ENCODE assay signal across 9 cellular contexts in the genomic region with DNA sequence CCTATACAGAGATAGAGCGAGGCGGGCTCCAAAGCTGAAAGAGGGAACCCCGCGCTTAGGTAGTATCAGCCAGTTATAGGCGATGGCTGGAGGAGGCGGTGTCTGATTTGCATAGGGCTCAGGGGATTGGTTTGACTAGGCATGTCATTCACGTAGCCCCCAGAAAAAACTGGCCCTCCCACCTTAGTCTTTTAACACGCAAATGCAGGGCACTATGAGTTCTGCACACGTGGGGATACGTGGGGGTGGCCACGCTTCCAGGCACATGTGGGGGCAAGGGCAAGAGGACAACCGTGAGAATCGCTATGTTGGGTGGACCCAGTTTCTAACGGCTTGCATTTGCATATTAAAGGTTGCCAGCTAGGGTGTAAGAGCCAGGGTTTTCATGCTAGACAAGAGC. TPM values are rescaled to one million over a fixed set of nuclear protein-coding genes. Genes with fewer than 3 reads are reported as not detected.
DNase-seq lines count a peak whose midpoint lies in the region; ATAC-seq and TF ChIP-seq lines count a peak whose summit lies in the region.
"Had no signal": no experiment of that assay in that cellular context is flagged by ENCODE, and none has a peak within 500 bp of the region (broad histone marks: within the 10 kb centered on the region; RNA-seq: fewer than 3 reads in every experiment).

No MANE protein-coding gene starts in this region.

- no peak overlapping the region for H3K9ac ChIP-seq in HUES64 (ENCODE audit: low read depth, low read length)
- H3K9ac ChIP-seq in adipocyte (ENCODE audit: low read length), result no peak overlapping the region
- H3K9ac ChIP-seq in skeletal muscle tissue (ENCODE audit: low read depth in 1 of 3, low read length in 3 of 3), result no peak overlapping the region

- H3K27me3 ChIP-seq in HUES64 (ENCODE audit: insufficient read depth, low read length) (no peaks in the 10 kb centered on the region), adipocyte (replicated peaks; ENCODE audit: control insufficient read depth, insufficient read depth, low read length) (no peaks in the 10 kb centered on the region), skeletal muscle tissue (ENCODE audit: control insufficient read depth in 3 of 3, insufficient read depth in 3 of 3, low read length in 3 of 3) (no peaks in the 10 kb centered on the region)

- H3K27me3 Mint-ChIP-seq in HFFc6 (ENCODE audit: insufficient read depth), result peaks cover 3% of the 10 kb centered on the region

- no peak for TF ChIP-seq CTCF in HFFc6 (IDR thresholded peaks at IDR 0.05)

- H3K9me3 Mint-ChIP-seq in HFFc6, result no peaks in the 10 kb centered on the region

- peak overlapping the region; percentile 42 for H3K4me3 ChIP-seq in HUES64 (ENCODE audit: low read length)
- H3K4me3 ChIP-seq in adipocyte (ENCODE audit: low read length), result peak overlapping the region; percentile 65
- H3K4me3 ChIP-seq in skeletal muscle tissue (ENCODE audit: low read length in 3 of 3), result peak overlapping the region; percentile 12 to 43 (median 41)

- H3K4me1 ChIP-seq in HUES64 (ENCODE audit: insufficient read depth, low read length) (peaks cover 8% of the 10 kb centered on the region), adipocyte (ENCODE audit: control insufficient read depth, insufficient read depth, low read length) (no peaks in the 10 kb centered on the region), skeletal muscle tissue (ENCODE audit: control insufficient read depth in 3 of 3, insufficient read depth in 3 of 3, low read length in 3 of 3) (no peaks in the 10 kb centered on the region)

- no peak overlapping the region for H3K4me3 Mint-ChIP-seq in HFFc6

- DNase-seq in adipocyte (ENCODE audit: low read depth) (no peak), iPS DF 4.7 (ENCODE audit: extremely low read depth, low spot score) (peak; percentile 7), HFFc6 (no peak), NOMO-1 treated with DMSO at 0.1 percent for 48 hours (lab: John Stamatoyannopoulos, UW; ENCODE audit: unreplicated experiment) (no peak)
- DNase-seq: mesenchymal stem cell had no signal

- 74% methylated on average over 14 of the region's 14 CpGs for WGBS in HUES64

- no peaks in the 10 kb centered on the region for H3K4me1 Mint-ChIP-seq in HFFc6 (ENCODE audit: low read depth)

- H3K36me3 Mint-ChIP-seq in HFFc6 (ENCODE audit: low read depth), result no peaks in the 10 kb centered on the region

- H3K27ac ChIP-seq in HUES64 (ENCODE audit: low read depth, low read length) (no peak overlapping the region), skeletal muscle tissue (ENCODE audit: low read depth, low read length) (no peak overlapping the region)

- H3K9me3 ChIP-seq in HUES64 (ENCODE audit: insufficient read depth, low read depth, low read length), result 0 out of 2 replicates have a peak, but pooled peaks cover 3% of the 10 kb centered on the region
- H3K9me3 ChIP-seq in adipocyte (ENCODE audit: control insufficient read depth, low read length), result no peaks in the 10 kb centered on the region
- no peaks in the 10 kb centered on the region for H3K9me3 ChIP-seq in skeletal muscle tissue (ENCODE audit: control insufficient read depth in 3 of 3, low read length in 3 of 3)

- no peaks in the 10 kb centered on the region for H3K36me3 ChIP-seq in HUES64 (ENCODE audit: insufficient read depth, low read length)
- no peaks in the 10 kb centered on the region for H3K36me3 ChIP-seq in adipocyte (ENCODE audit: control insufficient read depth, insufficient read depth, low read length, severe bottlenecking)
- no peaks in the 10 kb centered on the region for H3K36me3 ChIP-seq in skeletal muscle tissue (ENCODE audit: control insufficient read depth in 3 of 3, insufficient read depth in 3 of 3, low read length in 3 of 3)

- ATAC-seq in HG03135 (IDR thresholded peaks at IDR 0.05; ENCODE audit: unreplicated experiment), result no peak
- no peak for ATAC-seq in HG03280 (IDR thresholded peaks at IDR 0.05; ENCODE audit: unreplicated experiment)

- no peak overlapping the region for H3K27ac Mint-ChIP-seq in HFFc6

RNA-seq across cellular contexts. Expression of gene MSTN, which starts 56.7 kb away (rescaled TPM):
- polyA plus RNA-seq in HUES64 (2013, experiment 1 of 2), result 0.15 TPM
- not detected for polyA plus RNA-seq in HUES64 (2013, experiment 2 of 2)
- total RNA-seq in skeletal muscle tissue, result 18.8 TPM
- total RNA-seq in HFFc6 (2021; fragmentation: NEBNext Ultra II Directional; extraction: Animal tissue kit (Norgen Biotek cat#: 25700)), result not detected

Comparison
In these comparisons a context has a peak if more than half of its experiments do, and no peak if none do; other contexts are left out.
1. RNA of gene MSTN, which starts 56.7 kb away (total RNA-seq): 18.8 TPM in skeletal muscle tissue (single experiment); not detected in HFFc6; every median in the first group is over 10 times any median in the second.
2. Peak in every context shown above with its lines, with median percentiles within 50 percentile points of each other: H3K4me3 ChIP-seq.